In the genomic region with DNA sequence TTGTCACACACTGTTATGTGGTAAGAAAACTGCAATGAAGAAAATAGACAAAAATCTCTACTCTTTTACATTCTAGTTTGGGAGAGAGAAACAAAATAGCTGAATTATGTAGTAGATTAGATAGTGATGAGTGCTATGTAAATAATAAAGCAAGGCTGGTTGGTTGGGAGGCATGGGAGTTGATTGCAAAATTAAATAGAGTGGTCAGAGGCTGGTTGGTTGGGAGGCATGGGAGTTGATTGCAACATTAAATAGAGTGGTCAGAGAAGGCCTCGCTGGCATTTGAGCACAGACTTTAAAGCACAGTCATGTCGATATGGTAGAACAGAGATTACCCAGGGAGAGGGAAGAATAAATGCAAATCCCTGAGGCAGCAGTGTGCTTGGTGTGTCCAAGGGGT, we compare ENCODE assay signal across 16 cellular contexts. TPM values are rescaled to one million over a fixed set of nuclear protein-coding genes. Genes with fewer than 3 reads are reported as not detected.
DNase-seq lines count a peak whose midpoint lies in the region; ATAC-seq and TF ChIP-seq lines count a peak whose summit lies in the region.
"Had no signal": no experiment of that assay in that cellular context is flagged by ENCODE, and none has a peak within 500 bp of the region (broad histone marks: within the 10 kb centered on the region; RNA-seq: fewer than 3 reads in every experiment).

No MANE protein-coding gene starts in this region.

- TF ChIP-seq POLR2A in IMR-90 (IDR thresholded peaks at IDR 0.05; ENCODE audit: low read depth, low read length): no peak
- peak; percentile 46 for TF ChIP-seq POLR2A in right lobe of liver (IDR thresholded peaks at IDR 0.05)

- ATAC-seq in IMR-90 (ENCODE audit: low read depth) (peak; percentile 92), right lobe of liver (peak; percentile 72 to 84 (median 80)), HG03442 (IDR thresholded peaks at IDR 0.05; ENCODE audit: unreplicated experiment) (no peak)

- no peak overlapping the region for H3K56ac ChIP-seq in IMR-90 (ENCODE audit: extremely low read depth, insufficient read depth, low read length)

- H3K4ac ChIP-seq in IMR-90 (ENCODE audit: low read depth, low read length): no peak overlapping the region

- H3K9me3 ChIP-seq in IMR-90 (ENCODE audit: control insufficient read depth, insufficient read depth, low read length) (no peaks in the 10 kb centered on the region; the same call in 1 of the 2 replicates), right lobe of liver (no peaks in the 10 kb centered on the region), subcutaneous abdominal adipose tissue (ENCODE audit: control insufficient read depth in 5 of 5, low read length in 5 of 5) (no peaks in the 10 kb centered on the region)
- H3K9me3 ChIP-seq: Peyer's patch had no signal

- no peak overlapping the region for H3K9ac ChIP-seq in IMR-90 (ENCODE audit: low read depth, low read length)
- no peak overlapping the region for H3K9ac ChIP-seq in subcutaneous abdominal adipose tissue (ENCODE audit: low read length in 5 of 5)
- H3K9ac ChIP-seq: KMS-11 had no signal

- H2BK5ac ChIP-seq in IMR-90 (ENCODE audit: low read depth, low read length, poor library complexity, severe bottlenecking): peak overlapping the region; percentile 62

- H4K8ac ChIP-seq in IMR-90 (ENCODE audit: low read depth in 2 of 2, low read length in 2 of 2): no peak overlapping the region

- peaks cover 7% of the 10 kb centered on the region for H4K20me1 ChIP-seq in IMR-90 (ENCODE audit: insufficient read depth, low read length)

- no peak for TF ChIP-seq RAD21 in IMR-90 (IDR thresholded peaks at IDR 0.05; ENCODE audit: low read length)

- no peak overlapping the region for H4K91ac ChIP-seq in IMR-90 (ENCODE audit: insufficient read depth, low read depth, low read length)

- no peak for TF ChIP-seq CTCF in IMR-90 (conservative IDR thresholded peaks at IDR 0.05; ENCODE audit: low read depth, low read length)
- no peak for TF ChIP-seq CTCF in right lobe of liver (IDR thresholded peaks at IDR 0.05)

- BruUV-seq in IMR-90 (replicated peaks; lab: Mats Ljungman, UMichigan): no TSS peak

- no peak overlapping the region for H2AFZ ChIP-seq in IMR-90 (replicated peaks; ENCODE audit: low read length, poor library complexity)

- no peak overlapping the region for H2AK5ac ChIP-seq in IMR-90 (ENCODE audit: low read depth, low read length)

- H3K27ac ChIP-seq in IMR-90 (ENCODE audit: insufficient read depth, low read length) (peak overlapping the region; percentile 64; the same call in 1 of the 2 replicates), right lobe of liver (peak overlapping the region in 2 of 3 donors; percentile 46 to 57), subcutaneous abdominal adipose tissue (ENCODE audit: low read depth, low read length) (peak overlapping the region; percentile 66)
- H3K27ac ChIP-seq: KMS-11 had no signal

- H3K36me3 ChIP-seq in IMR-90 (ENCODE audit: control insufficient read depth, insufficient read depth, low read length): peaks cover 24% of the 10 kb centered on the region
- H3K36me3 ChIP-seq in right lobe of liver: peaks cover 0 to 18% (median 5%) of the 10 kb centered on the region in 4 donors
- peaks cover 21 to 60% (median 47%) of the 10 kb centered on the region in 5 donors for H3K36me3 ChIP-seq in subcutaneous abdominal adipose tissue (ENCODE audit: control insufficient read depth in 5 of 5, insufficient read depth in 5 of 5, low read length in 5 of 5)

- H3K23ac ChIP-seq in IMR-90 (ENCODE audit: low read depth, low read length): no peak overlapping the region

- no peak overlapping the region for H2AK9ac ChIP-seq in IMR-90 (replicated peaks; ENCODE audit: low read depth, low read length, poor library complexity)

- H2BK120ac ChIP-seq in IMR-90 (ENCODE audit: low read depth, low read length): no peak overlapping the region

- no peaks in the 10 kb centered on the region for H3K27me3 ChIP-seq in IMR-90 (ENCODE audit: control insufficient read depth, insufficient read depth, low read length)
- H3K27me3 ChIP-seq in right lobe of liver: no peaks in the 10 kb centered on the region
- no peaks in the 10 kb centered on the region for H3K27me3 ChIP-seq in subcutaneous abdominal adipose tissue (ENCODE audit: control insufficient read depth in 5 of 5, insufficient read depth in 4 of 5, low read length in 5 of 5)
- H3K27me3 ChIP-seq: Peyer's patch had no signal

- H3K4me1 ChIP-seq in IMR-90 (ENCODE audit: control insufficient read depth, insufficient read depth, low read length) (peaks cover 6% of the 10 kb centered on the region), right lobe of liver (peaks cover 0 to 54% (median 16%) of the 10 kb centered on the region in 4 donors), subcutaneous abdominal adipose tissue (ENCODE audit: control insufficient read depth in 5 of 5, insufficient read depth in 5 of 5, low read length in 5 of 5) (peaks cover 0 to 48% (median 24%) of the 10 kb centered on the region in 5 donors)

- dilution Hi-C loops in IMR-90 (cut with HindIII; ENCODE audit: low sequenced_read_pairs, unreplicated experiment): no loop called here

- H3K4me3 ChIP-seq in IMR-90 (ENCODE audit: insufficient read depth, low read depth, low read length): no peak overlapping the region
- no peak overlapping the region for H3K4me3 ChIP-seq in right lobe of liver
- H3K4me3 ChIP-seq in subcutaneous abdominal adipose tissue (ENCODE audit: low read depth in 1 of 5, low read length in 5 of 5): no peak overlapping the region
- H3K4me3 ChIP-seq: Peyer's patch had no signal

- H4K5ac ChIP-seq in IMR-90 (ENCODE audit: low read depth, low read length): no peak overlapping the region

- peaks cover 4 to 36% of the 10 kb centered on the region in 2 experiments; a peak in 3 of 4 replicates for H3K79me1 ChIP-seq in IMR-90 (ENCODE audit: low read depth in 1 of 2, low read length in 2 of 2)

- H2BK20ac ChIP-seq in IMR-90 (ENCODE audit: low read depth, low read length): no peak overlapping the region

- peak; percentile 40 for DNase-seq in IMR-90
- peak; percentile 72 for DNase-seq in fibroblast of gingiva (ENCODE audit: low read depth)
- DNase-seq in right lobe of liver: peak in 1 of 3 donors; percentile 62
- DNase-seq in activated CD4-positive, CD25-positive, alpha-beta regulatory T cell treated with anti-CD3 and anti-CD28 coated beads, Interleukin-2, amount 50 U/mL, for 72 hours: no peak
- no peak for DNase-seq in NCI-H526 (lab: John Stamatoyannopoulos, UW)
- DNase-seq: ACHN; CD8-positive, alpha-beta memory T cell; DMS 273 treated with DMSO at 0.1 percent for 48 hours; NCI-H1417; NCI-H1930; NCI-H2171; Peyer's patch; SHP77 had no signal

- H3K9me1 ChIP-seq in IMR-90 (ENCODE audit: insufficient read depth, low read length): peaks cover 4% of the 10 kb centered on the region

- intact Hi-C loops in IMR-90 (cut with micrococcal nuclease) (no loop called here), right lobe of liver (cut with DNase I) (no loop called here)

- H3K14ac ChIP-seq in IMR-90 (replicated peaks; ENCODE audit: low read depth, low read length): no peak overlapping the region

- WGBS in IMR-90 (ENCODE audit: extremely low coverage in 2 of 2, insufficient read length in 1 of 2), 2 experiments: 62% methylated on average over 2 of the region's 2 CpGs; no CpG with 5 or more reads in 1 of the 2 experiments
- whole genome bisulfite sequencing in right lobe of liver (ENCODE audit: insufficient coverage, low coverage, low lambda C conversion rate, missing lambda C conversion rate): 46% methylated on average over 2 of the region's 2 CpGs

- in situ Hi-C loops in IMR-90 (cut with MboI; ENCODE audit: low sequenced_read_pairs): no loop called here

- no peak overlapping the region for H2BK15ac ChIP-seq in IMR-90 (ENCODE audit: low read depth, low read length)

- H3K4me2 ChIP-seq in IMR-90 (ENCODE audit: low read depth, low read length): no peak overlapping the region
- H3K4me2 ChIP-seq: KMS-11 had no signal

- CTCF ChIA-PET in IMR-90 (lab: Yijun Ruan, JAX): no interaction called here

- POLR2A ChIA-PET in IMR-90 (lab: Charles Lee; ENCODE audit: unreplicated experiment): no interaction called here

- H3K18ac ChIP-seq in IMR-90 (ENCODE audit: low read depth, low read length): no peak overlapping the region

TF ChIP-seq in IMR-90, 13 proteins besides CTCF, POLR2A, EP300 and RAD21:
- no peak for TF ChIP-seq USF2 (IDR thresholded peaks at IDR 0.05; ENCODE audit: low read depth, low read length)
- peak; percentile 34; the same call in 1 of the 2 replicates for TF ChIP-seq NFE2L2 (IDR thresholded peaks at IDR 0.05; ENCODE audit: low read depth, low read length)
- TF ChIP-seq CEBPB (IDR thresholded peaks at IDR 0.05; ENCODE audit: low read depth, low read length): peak; percentile 83

RNA-seq across cellular contexts. Expression of gene SIK2, which starts 22.4 kb away (rescaled TPM):
- total RNA-seq in IMR-90 (2012; rRNA removed) (7.9 and 8.6 TPM in 2 replicates), right lobe of liver (10 to 100 TPM; 15.4 to 39.5 (median 26.4) TPM)
- polyA plus RNA-seq in IMR-90 (2012; rRNA removed): 10.2 and 10.4 TPM in 2 replicates
- polyA plus RNA-seq in IMR-90 (2012; cell fraction: cytosol; rRNA removed): 4.8 and 7.8 TPM in 2 replicates
- 16.3 and 21.9 TPM in 2 replicates for polyA plus RNA-seq in IMR-90 (2012; cell fraction: nucleus; rRNA removed; ENCODE audit: low replicate concordance)

Comparison
In these comparisons a context has a peak if more than half of its experiments do, and no peak if none do; other contexts are left out.
1. DNase-seq: peak in IMR-90 (single experiment) and fibroblast of gingiva (single experiment); none in activated CD4-positive, CD25-positive, alpha-beta regulatory T cell treated with anti-CD3 and anti-CD28 coated beads, Interleukin-2, amount 50 U/mL, for 72 hours (single experiment) and NCI-H526 (0 of 2).
2. Peak in every context shown above with its lines, with median percentiles within 50 percentile points of each other: H3K27ac ChIP-seq.